ENCODE assay signal across 15 cellular contexts in the genomic region with DNA sequence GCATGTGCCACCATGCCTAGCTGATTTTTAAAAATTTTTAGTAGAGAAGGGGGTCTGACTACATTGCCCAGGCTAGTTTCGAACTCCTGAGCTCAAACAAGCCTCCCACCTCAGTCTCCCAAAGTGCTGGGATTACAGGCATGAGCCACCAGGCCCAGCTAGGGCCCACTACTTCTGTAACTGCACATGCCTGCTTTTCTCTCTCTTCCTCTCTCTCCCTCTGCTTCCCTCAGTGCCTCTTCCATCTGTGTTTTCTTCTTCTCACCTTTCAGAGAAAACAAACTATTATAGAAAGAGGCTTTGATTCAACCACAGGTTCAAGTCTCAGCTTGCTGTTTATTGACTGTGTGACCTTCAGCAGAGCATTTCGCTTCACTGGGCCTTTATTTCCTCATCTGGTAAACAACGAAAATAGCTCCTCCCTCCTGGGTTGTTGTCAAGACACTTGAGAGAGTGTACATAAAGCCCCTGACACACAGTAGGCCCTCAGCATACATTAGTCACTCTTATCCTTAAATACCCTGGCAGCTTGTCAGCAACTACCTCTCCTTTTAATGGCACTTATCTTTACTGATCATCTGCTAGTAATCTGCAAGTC. TPM values are rescaled to one million over a fixed set of nuclear protein-coding genes. Genes with fewer than 3 reads are reported as not detected.
A peak's percentile ranks its signal among the peaks of the same experiment; 100 is the strongest.
DNase-seq lines count a peak whose midpoint lies in the region; ATAC-seq, FAIRE-seq and TF ChIP-seq lines count a peak whose summit lies in the region.
"Had no signal": no experiment of that assay in that cellular context is flagged by ENCODE, and none has a peak within 500 bp of the region (broad histone marks: within the 10 kb centered on the region; RNA-seq: fewer than 3 reads in every experiment).

No MANE protein-coding gene starts in this region.

- H3K4me1 ChIP-seq in CD4-positive, alpha-beta memory T cell (ENCODE audit: insufficient read depth, low read length) = peaks cover 48% of the 10 kb centered on the region
- peaks cover 6 to 34% (median 18%) of the 10 kb centered on the region in 4 donors for H3K4me1 ChIP-seq in liver (ENCODE audit: control insufficient read depth in 4 of 4, insufficient read depth in 4 of 4, low read length in 3 of 4)
- H3K4me1 ChIP-seq in GM23338 (ENCODE audit: insufficient read depth) = no peaks in the 10 kb centered on the region

- no peaks in the 10 kb centered on the region; the same call in 1 of the 2 replicates for H4K20me1 ChIP-seq in GM23338 (replicated peaks; ENCODE audit: insufficient read depth)

- 48% methylated on average over 3 of the region's 3 CpGs for WGBS in liver

- no peak overlapping the region for H3K4me2 ChIP-seq in GM23338

- no peak for DNase-seq in CD4-positive, alpha-beta memory T cell
- DNase-seq in KBM-7 (peak; percentile 30), frontal cortex (ENCODE audit: low spot score in 2 of 2) (no peak), GM23338 (ENCODE audit: low spot score) (no peak)
- DNase-seq in activated CD8-positive, alpha-beta T cell treated with anti-CD3 and anti-CD28 coated beads for 36 hours = no peak
- DNase-seq: activated CD4-positive, alpha-beta T cell treated with anti-CD3 and anti-CD28 coated beads for 1 hour; activated naive CD4-positive, alpha-beta T cell treated with Interleukin-2 at 50 U/mL for 16 hours; COR-L47; GOT3; hypothalamus; lower lobe of right lung; NCI-H2227 treated with DMSO at 0.1 percent for 48 hours had no signal

- no peaks in the 10 kb centered on the region for H3K9me3 Mint-ChIP-seq in CD4-positive, alpha-beta memory T cell
- peaks cover 1% of the 10 kb centered on the region for H3K9me3 Mint-ChIP-seq in activated CD8-positive, alpha-beta T cell treated with anti-CD3 and anti-CD28 coated beads for 36 hours
- no peaks in the 10 kb centered on the region for H3K9me3 Mint-ChIP-seq in GM23338

- no peak for TF ChIP-seq CTCF in activated CD8-positive, alpha-beta T cell treated with anti-CD3 and anti-CD28 coated beads for 36 hours (IDR thresholded peaks at IDR 0.05)
- TF ChIP-seq CTCF in liver (IDR thresholded peaks at IDR 0.05; ENCODE audit: low read depth, low read length, missing input control) (no peak), GM23338 (conservative IDR thresholded peaks at IDR 0.05; ENCODE audit: low read depth in 2 of 2) (no peak)

- intact Hi-C loops in CD4-positive, alpha-beta memory T cell (cut with micrococcal nuclease) = loop anchor here (5.0 kb wide), 1 partner anchor 955 kb away; no protein-coding TSS in a partner anchor
- intact Hi-C loops in activated CD8-positive, alpha-beta T cell treated with anti-CD3 and anti-CD28 coated beads for 36 hours (cut with micrococcal nuclease) = no loop called here

- no peak for FAIRE-seq in frontal cortex (lab: Jason Lieb, UNC)

- no peak for TF ChIP-seq RAD21 in liver (IDR thresholded peaks at IDR 0.05)

- H3K36me3 ChIP-seq in CD4-positive, alpha-beta memory T cell (ENCODE audit: insufficient read depth, low read length) = peaks cover 23% of the 10 kb centered on the region
- H3K36me3 ChIP-seq in liver (ENCODE audit: control insufficient read depth in 4 of 4, insufficient read depth in 3 of 4, low read depth in 1 of 4, low read length in 3 of 4) (peaks cover 2 to 28% (median 21%) of the 10 kb centered on the region in 4 donors), GM23338 (ENCODE audit: insufficient read depth) (peaks cover 6% of the 10 kb centered on the region; the same call in 1 of the 2 replicates)

- no peaks in the 10 kb centered on the region for H3K27me3 Mint-ChIP-seq in CD4-positive, alpha-beta memory T cell
- no peaks in the 10 kb centered on the region for H3K27me3 Mint-ChIP-seq in activated CD8-positive, alpha-beta T cell treated with anti-CD3 and anti-CD28 coated beads for 36 hours
- peaks cover 12% of the 10 kb centered on the region for H3K27me3 Mint-ChIP-seq in GM23338 (ENCODE audit: insufficient read depth, low read depth, poor library complexity)

- H3K9me2 ChIP-seq in GM23338 (ENCODE audit: insufficient read depth) = no peaks in the 10 kb centered on the region

- no peaks in the 10 kb centered on the region for H3K27me3 ChIP-seq in CD4-positive, alpha-beta memory T cell (ENCODE audit: insufficient read depth, low read length)
- no peaks in the 10 kb centered on the region for H3K27me3 ChIP-seq in liver (ENCODE audit: control insufficient read depth in 4 of 4, insufficient read depth in 4 of 4, low read length in 3 of 4)
- no peaks in the 10 kb centered on the region for H3K27me3 ChIP-seq in GM23338 (ENCODE audit: insufficient read depth)
- H3K27me3 ChIP-seq: esophagus muscularis mucosa had no signal

- in situ Hi-C loops in KBM-7 (cut with MboI; ENCODE audit: low pct_unique_long_range_greater_than_20kb, low sequenced_read_pairs) = no loop called here

- H3F3A ChIP-seq in GM23338 (replicated peaks; ENCODE audit: low read depth) = 0 out of 2 replicates have a peak, but pooled peaks cover 2% of the 10 kb centered on the region

- no peak overlapping the region for H3K9ac ChIP-seq in liver (ENCODE audit: low read depth in 1 of 2, low read length in 2 of 2)

- H3K9me3 ChIP-seq in CD4-positive, alpha-beta memory T cell (ENCODE audit: control insufficient read depth in 1 of 2, low read length in 2 of 2) = no peaks in the 10 kb centered on the region
- no peaks in the 10 kb centered on the region for H3K9me3 ChIP-seq in liver (ENCODE audit: control insufficient read depth in 4 of 4, low read length in 3 of 4)
- H3K9me3 ChIP-seq: esophagus muscularis mucosa, lower lobe of right lung had no signal

- CTCF ChIA-PET in CD4-positive, alpha-beta memory T cell (lab: Charles Lee; ENCODE audit: partially characterized antibody) = interaction anchor here (0.5 to 1.9 kb wide), 8 partner anchors 8 to 370 kb away, joined by 3 to 8 read pairs (median 3); partner anchors contain the start of genes ARPC4, BRPF1 and TADA3
- CTCF ChIA-PET in activated CD8-positive, alpha-beta T cell treated with anti-CD3 and anti-CD28 coated beads for 36 hours (lab: Charles Lee) = interaction anchor here (1.0 to 1.3 kb wide), 7 partner anchors 11 to 419 kb away, joined by 3 to 4 read pairs (median 3); partner anchors contain the start of genes ARPC4, RPUSD3 and TADA3

- POLR2A ChIA-PET in CD4-positive, alpha-beta memory T cell (lab: Charles Lee; ENCODE audit: partially characterized antibody) = interaction anchor here (1.2 to 2.3 kb wide), 7 partner anchors 9 to 151 kb away, joined by 3 to 15 read pairs (median 3); partner anchors contain the start of genes ARPC4, BRPF1, OGG1 and TADA3
- POLR2A ChIA-PET in activated CD8-positive, alpha-beta T cell treated with anti-CD3 and anti-CD28 coated beads for 36 hours (lab: Charles Lee) = interaction anchor here (1.0 to 2.6 kb wide), 6 partner anchors 9 to 151 kb away, joined by 3 to 7 read pairs (median 4); partner anchors contain the start of genes ARPC4 and TADA3

- peak overlapping the region in 2 of 8 donors; percentile 24 to 46 for H3K4me3 Mint-ChIP-seq in CD4-positive, alpha-beta memory T cell
- no peak overlapping the region for H3K4me3 Mint-ChIP-seq in activated CD8-positive, alpha-beta T cell treated with anti-CD3 and anti-CD28 coated beads for 36 hours
- H3K4me3 Mint-ChIP-seq in GM23338 = no peak overlapping the region

- peaks cover 41 to 61% (median 53%) of the 10 kb centered on the region in 4 donors for H3K4me1 Mint-ChIP-seq in CD4-positive, alpha-beta memory T cell
- peaks cover 61% of the 10 kb centered on the region for H3K4me1 Mint-ChIP-seq in activated CD8-positive, alpha-beta T cell treated with anti-CD3 and anti-CD28 coated beads for 36 hours (ENCODE audit: low read depth)
- H3K4me1 Mint-ChIP-seq in GM23338 = no peaks in the 10 kb centered on the region

- peaks cover 33 to 44% of the 10 kb centered on the region in 2 donors for H3K36me3 Mint-ChIP-seq in CD4-positive, alpha-beta memory T cell
- peaks cover 52% of the 10 kb centered on the region for H3K36me3 Mint-ChIP-seq in activated CD8-positive, alpha-beta T cell treated with anti-CD3 and anti-CD28 coated beads for 36 hours (ENCODE audit: low read depth)
- peaks cover 54% of the 10 kb centered on the region for H3K36me3 Mint-ChIP-seq in GM23338 (ENCODE audit: low read depth)

- H2AFZ ChIP-seq in GM23338 = no peak overlapping the region

- ATAC-seq in activated CD8-positive, alpha-beta T cell treated with anti-CD3 and anti-CD28 coated beads for 36 hours = no peak
- ATAC-seq in GM23338 = no peak
- no peak for ATAC-seq in HG02588 (IDR thresholded peaks at IDR 0.05; ENCODE audit: unreplicated experiment)
- ATAC-seq: lower lobe of right lung had no signal

- H3K79me2 ChIP-seq in GM23338 (replicated peaks; ENCODE audit: insufficient read depth) = no peaks in the 10 kb centered on the region

- peak overlapping the region in 5 of 7 donors; percentile 9 to 89 (median 43) for H3K27ac Mint-ChIP-seq in CD4-positive, alpha-beta memory T cell
- peak overlapping the region; percentile 27 for H3K27ac Mint-ChIP-seq in activated CD8-positive, alpha-beta T cell treated with anti-CD3 and anti-CD28 coated beads for 36 hours
- no peak overlapping the region for H3K27ac Mint-ChIP-seq in GM23338

- no peak overlapping the region for H3K4me3 ChIP-seq in CD4-positive, alpha-beta memory T cell (ENCODE audit: low read length in 2 of 2)
- H3K4me3 ChIP-seq in liver (ENCODE audit: low read depth in 1 of 3, low read length in 3 of 3) (no peak overlapping the region), GM23338 (no peak overlapping the region)
- H3K4me3 ChIP-seq: esophagus muscularis mucosa, lower lobe of right lung had no signal

- H3K27ac ChIP-seq in CD4-positive, alpha-beta memory T cell (ENCODE audit: low read depth, low read length) = no peak overlapping the region
- peak overlapping the region; percentile 54 to 79 for H3K27ac ChIP-seq in liver (ENCODE audit: low read depth in 1 of 2, low read length in 2 of 2)
- no peak overlapping the region for H3K27ac ChIP-seq in GM23338 (ENCODE audit: low read depth)
- H3K27ac ChIP-seq: esophagus muscularis mucosa, lower lobe of right lung had no signal

RNA-seq across cellular contexts. Expression of gene TADA3, which starts 10.2 kb away (rescaled TPM):
- total RNA-seq in CD4-positive, alpha-beta memory T cell = 10 to 100 TPM; 37.6 to 41.4 TPM
- polyA plus RNA-seq in CD4-positive, alpha-beta memory T cell = 10 to 100 TPM; 35.3 to 54.6 TPM
- total RNA-seq in activated CD8-positive, alpha-beta T cell treated with anti-CD3 and anti-CD28 coated beads for 36 hours = 10 to 100 TPM; 57.5 to 58.3 TPM
- 10 to 100 TPM; 20.7 to 22.3 TPM for total RNA-seq in liver
- 10 to 100 TPM; 16.2 to 27.8 TPM for polyA plus RNA-seq in liver
- total RNA-seq in frontal cortex = 33.0 TPM
- 54.4 and 61.7 TPM in 2 replicates for total RNA-seq in GM23338 (2014; rRNA removed; shearing (Covaris generic))
- 29.1 and 31.5 TPM in 2 replicates for polyA plus RNA-seq in GM23338 (2016; fragmentation: Nextera tagmentation; extraction: Ambion mirVana)

RNA-seq across cellular contexts. Expression of gene ARPC4, which starts 10.8 kb away (rescaled TPM):
- 100 to 1,000 TPM; 164 to 168 TPM for total RNA-seq in CD4-positive, alpha-beta memory T cell
- polyA plus RNA-seq in CD4-positive, alpha-beta memory T cell = 100 to 1,000 TPM; 235 to 287 TPM
- total RNA-seq in activated CD8-positive, alpha-beta T cell treated with anti-CD3 and anti-CD28 coated beads for 36 hours = 100 to 1,000 TPM; 205 to 208 TPM
- 10 to 100 TPM; 53.3 to 53.6 TPM for total RNA-seq in liver
- 10 to 100 TPM; 22.1 to 51.8 TPM for polyA plus RNA-seq in liver
- 181 TPM for total RNA-seq in frontal cortex
- 171 and 176 TPM in 2 replicates for total RNA-seq in GM23338 (2014; rRNA removed; shearing (Covaris generic))
- 71.9 and 73.0 TPM in 2 replicates for polyA plus RNA-seq in GM23338 (2016; fragmentation: Nextera tagmentation; extraction: Ambion mirVana)

RNA-seq across cellular contexts. Expression of gene CAMK1, which starts 12.3 kb away (rescaled TPM):
- 1 to 10 TPM; 2.1 to 2.6 TPM for total RNA-seq in CD4-positive, alpha-beta memory T cell
- polyA plus RNA-seq in CD4-positive, alpha-beta memory T cell = 1 to 10 TPM; 3.5 to 5.8 TPM
- total RNA-seq in activated CD8-positive, alpha-beta T cell treated with anti-CD3 and anti-CD28 coated beads for 36 hours = 10 to 100 TPM; 41.7 to 45.7 TPM
- total RNA-seq in liver (10 to 100 TPM; 13.8 to 17.3 TPM), frontal cortex (69.7 TPM)
- polyA plus RNA-seq in liver (10 to 100 TPM; 16.0 to 20.1 TPM), GM23338 (2016; fragmentation: Nextera tagmentation; extraction: Ambion mirVana) (4.4 and 4.9 TPM in 2 replicates)
- total RNA-seq in GM23338 (2014; rRNA removed; shearing (Covaris generic)) = 3.1 and 4.4 TPM in 2 replicates

RNA-seq across cellular contexts. Expression of gene TTLL3, which starts 28.0 kb away (rescaled TPM):
- 10 to 100 TPM; 81.4 to 91.7 TPM for total RNA-seq in CD4-positive, alpha-beta memory T cell
- polyA plus RNA-seq in CD4-positive, alpha-beta memory T cell = 1 to 10 TPM; 3.0 to 5.9 TPM
- total RNA-seq in activated CD8-positive, alpha-beta T cell treated with anti-CD3 and anti-CD28 coated beads for 36 hours = 10 to 100 TPM; 52.4 to 61.1 TPM
- 10 to 100 TPM in 1 of 2 donors, 1 to 10 TPM in 1; 4.9 to 19.6 TPM for total RNA-seq in liver
- 1 to 10 TPM; 2.8 to 8.0 TPM for polyA plus RNA-seq in liver
- 17.1 TPM for total RNA-seq in frontal cortex
- 4.5 and 5.3 TPM in 2 replicates for total RNA-seq in GM23338 (2014; rRNA removed; shearing (Covaris generic))
- polyA plus RNA-seq in GM23338 (2016; fragmentation: Nextera tagmentation; extraction: Ambion mirVana) = 3.7 and 4.9 TPM in 2 replicates

RNA-seq across cellular contexts. Expression of gene OGG1, which starts 32.3 kb away (rescaled TPM):
- 10 to 100 TPM; 40.4 to 46.9 TPM for total RNA-seq in CD4-positive, alpha-beta memory T cell
- 10 to 100 TPM; 29.2 to 31.5 TPM for polyA plus RNA-seq in CD4-positive, alpha-beta memory T cell
- 10 to 100 TPM; 32.4 to 39.3 TPM for total RNA-seq in activated CD8-positive, alpha-beta T cell treated with anti-CD3 and anti-CD28 coated beads for 36 hours
- 10 to 100 TPM in 1 of 2 donors, 1 to 10 TPM in 1; 9.1 to 19.8 TPM for total RNA-seq in liver
- polyA plus RNA-seq in liver = 10 to 100 TPM in 1 of 2 donors, 1 to 10 TPM in 1; 8.9 to 10.8 TPM
- total RNA-seq in frontal cortex = 98.6 TPM
- total RNA-seq in GM23338 (2014; rRNA removed; shearing (Covaris generic)) = 25.4 and 27.6 TPM in 2 replicates
- 17.4 and 20.6 TPM in 2 replicates for polyA plus RNA-seq in GM23338 (2016; fragmentation: Nextera tagmentation; extraction: Ambion mirVana)

Comparison
In these comparisons a context has a peak if more than half of its experiments do, and no peak if none do; other contexts are left out.
1. H3K27ac ChIP-seq: peak in liver (2 of 2); none in CD4-positive, alpha-beta memory T cell (single experiment) and GM23338 (single experiment).